ENCODE assay signal across 14 cellular contexts in the genomic region with DNA sequence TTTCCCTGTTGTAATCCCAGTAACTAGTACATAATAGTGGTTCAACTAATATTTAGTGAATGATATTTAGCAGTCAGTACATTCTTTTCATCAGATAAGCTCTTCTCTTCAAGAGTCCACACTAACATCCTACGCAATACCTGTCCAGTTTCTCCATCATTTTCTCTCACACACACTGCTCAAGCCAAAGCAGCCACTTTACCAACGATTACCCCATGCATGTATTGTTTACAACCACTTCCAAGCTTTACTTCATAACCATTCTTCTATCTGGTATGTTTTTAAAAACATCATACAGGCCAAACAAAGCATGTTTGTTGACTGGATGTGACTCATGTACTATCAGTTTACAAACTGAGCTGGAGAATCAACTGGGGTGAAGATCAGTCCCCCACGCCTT. TPM values are rescaled to one million over a fixed set of nuclear protein-coding genes. Genes with fewer than 3 reads are reported as not detected.
A peak's percentile ranks its signal among the peaks of the same experiment; 100 is the strongest.
DNase-seq lines count a peak whose midpoint lies in the region; ATAC-seq and TF ChIP-seq lines count a peak whose summit lies in the region.
"Had no signal": no experiment of that assay in that cellular context is flagged by ENCODE, and none has a peak within 500 bp of the region (broad histone marks: within the 10 kb centered on the region; RNA-seq: fewer than 3 reads in every experiment).

No MANE protein-coding gene starts in this region.

- TF ChIP-seq CTCF in natural killer cell (IDR thresholded peaks at IDR 0.05), result no peak
- TF ChIP-seq CTCF in activated B cell treated with CpG ODN at 0.5 μM for 24 hours (IDR thresholded peaks at IDR 0.05), result no peak
- no peak for TF ChIP-seq CTCF in fibroblast of mammary gland (conservative IDR thresholded peaks at IDR 0.05; ENCODE audit: control insufficient read depth, insufficient read depth, low read depth, low read length)
- no peak for TF ChIP-seq CTCF in vagina (IDR thresholded peaks at IDR 0.05)
- TF ChIP-seq CTCF in body of pancreas (IDR thresholded peaks at IDR 0.05), result no peak
- no peak for TF ChIP-seq CTCF in heart left ventricle (IDR thresholded peaks at IDR 0.05)

- TF ChIP-seq POLR2A in vagina (IDR thresholded peaks at IDR 0.05), result no peak
- TF ChIP-seq POLR2A in body of pancreas (IDR thresholded peaks at IDR 0.05), result no peak
- TF ChIP-seq POLR2A in heart left ventricle (IDR thresholded peaks at IDR 0.05), result no peak

- H3K4me3 Mint-ChIP-seq in natural killer cell treated with Interleukin-12 subunit alpha and Interleukin-12 subunit beta and Interleukin-15 and Interleukin-18, amount 100 ng/mL, for 72 hours, result peak overlapping the region; percentile 15
- no peak overlapping the region for H3K4me3 Mint-ChIP-seq in natural killer cell
- no peak overlapping the region for H3K4me3 Mint-ChIP-seq in activated B cell treated with CpG ODN at 0.5 μM for 24 hours

- H3K36me3 ChIP-seq in vagina (no peaks in the 10 kb centered on the region), body of pancreas (replicated peaks in 1 of 2; ENCODE audit: insufficient read depth in 1 of 2, low read depth in 2 of 2) (no peaks in the 10 kb centered on the region), heart left ventricle (no peaks in the 10 kb centered on the region)
- H3K36me3 ChIP-seq: cardiac muscle cell, uterus had no signal

- H3K27me3 Mint-ChIP-seq in natural killer cell treated with Interleukin-12 subunit alpha and Interleukin-12 subunit beta and Interleukin-15 and Interleukin-18, amount 100 ng/mL, for 72 hours, result no peaks in the 10 kb centered on the region
- H3K27me3 Mint-ChIP-seq in natural killer cell (ENCODE audit: low read depth in 2 of 2) (no peaks in the 10 kb centered on the region), activated B cell treated with CpG ODN at 0.5 μM for 24 hours (no peaks in the 10 kb centered on the region)

- H3K9me3 ChIP-seq in vagina (no peaks in the 10 kb centered on the region), body of pancreas (no peaks in the 10 kb centered on the region), heart left ventricle (no peaks in the 10 kb centered on the region)
- H3K9me3 ChIP-seq: uterus had no signal

- H3K27ac ChIP-seq in vagina (peak overlapping the region; percentile 41), body of pancreas (no peak overlapping the region), heart left ventricle (no peak overlapping the region)
- H3K27ac ChIP-seq: cardiac muscle cell, uterus had no signal

- POLR2A ChIA-PET in activated B cell treated with CpG ODN at 0.5 μM for 24 hours (lab: Charles Lee), result interaction anchor here (1.4 kb wide), 1 partner anchor 88 kb away, joined by 5 read pairs; a partner anchor contains a TSS

- WGBS in body of pancreas, 2 donors, result 76 to 82% methylated on average over 3 of the region's 3 CpGs
- 80 to 93% (median 86%) methylated on average over 3 of the region's 3 CpGs for WGBS in heart left ventricle, 4 donors

- H3K4me3 ChIP-seq in fibroblast of mammary gland (ENCODE audit: control insufficient read depth, low read depth, low read length) (no peak overlapping the region), vagina (no peak overlapping the region), body of pancreas (no peak overlapping the region), heart left ventricle (no peak overlapping the region)
- H3K4me3 ChIP-seq: cardiac muscle cell, uterus had no signal

- H3K4me1 Mint-ChIP-seq in natural killer cell treated with Interleukin-12 subunit alpha and Interleukin-12 subunit beta and Interleukin-15 and Interleukin-18, amount 100 ng/mL, for 72 hours (ENCODE audit: low read depth in 2 of 2), result peaks cover 18 to 20% of the 10 kb centered on the region in 2 donors
- H3K4me1 Mint-ChIP-seq in natural killer cell (no peaks in the 10 kb centered on the region), activated B cell treated with CpG ODN at 0.5 μM for 24 hours (peaks cover 38% of the 10 kb centered on the region)

- CTCF ChIA-PET in activated B cell treated with CpG ODN at 0.5 μM for 24 hours (lab: Charles Lee), result interaction anchor here (1.3 to 1.5 kb wide), 2 partner anchors 17 kb away, joined by 3 read pairs; no protein-coding TSS in a partner anchor

- intact Hi-C loops in natural killer cell (cut with micrococcal nuclease), result no loop called here
- intact Hi-C loops in activated B cell treated with CpG ODN at 0.5 μM for 24 hours (cut with micrococcal nuclease), result no loop called here
- intact Hi-C loops in vagina (cut with DNase I), result no loop called here
- intact Hi-C loops in body of pancreas (cut with DNase I), result no loop called here
- intact Hi-C loops in heart left ventricle (cut with DNase I), result no loop called here

- H3K27ac Mint-ChIP-seq in natural killer cell treated with Interleukin-12 subunit alpha and Interleukin-12 subunit beta and Interleukin-15 and Interleukin-18, amount 100 ng/mL, for 72 hours, result no peak overlapping the region
- no peak overlapping the region for H3K27ac Mint-ChIP-seq in natural killer cell
- peak overlapping the region; percentile 41 for H3K27ac Mint-ChIP-seq in activated B cell treated with CpG ODN at 0.5 μM for 24 hours

- H3K27me3 ChIP-seq in vagina (no peaks in the 10 kb centered on the region), body of pancreas (no peaks in the 10 kb centered on the region), heart left ventricle (no peaks in the 10 kb centered on the region)
- H3K27me3 ChIP-seq: cardiac muscle cell, uterus had no signal

- no peak for DNase-seq in natural killer cell treated with Interleukin-12 subunit alpha and Interleukin-12 subunit beta and Interleukin-15 and Interleukin-18, amount 100 ng/mL, for 72 hours (ENCODE audit: low spot score)
- DNase-seq in natural killer cell, result no peak
- DNase-seq in activated B cell treated with CpG ODN at 0.5 μM for 24 hours, result no peak
- DNase-seq in fibroblast of mammary gland (ENCODE audit: low read depth), result peak; percentile 65
- no peak for DNase-seq in vagina (ENCODE audit: extremely low spot score in 2 of 2)
- DNase-seq in body of pancreas, result no peak
- DNase-seq in heart left ventricle, result no peak
- DNase-seq in stimulated activated CD8-positive, alpha-beta memory T cell treated with anti-CD3 and anti-CD28 coated beads, Interleukin-4, amount 100 ng/mL, for 48 hours, result no peak
- DNase-seq: activated T-cell treated with anti-CD3 and anti-CD28 coated beads for 4 hours, NCI-H1048, NCI-H524 treated with DMSO at 0.1 percent for 48 hours, SHP77 treated with DMSO at 0.1 percent for 48 hours, uterus had no signal

- H3K36me3 Mint-ChIP-seq in natural killer cell treated with Interleukin-12 subunit alpha and Interleukin-12 subunit beta and Interleukin-15 and Interleukin-18, amount 100 ng/mL, for 72 hours, result no peaks in the 10 kb centered on the region
- H3K36me3 Mint-ChIP-seq in natural killer cell (no peaks in the 10 kb centered on the region), activated B cell treated with CpG ODN at 0.5 μM for 24 hours (ENCODE audit: low read depth) (peaks cover 13% of the 10 kb centered on the region)

- ATAC-seq in natural killer cell treated with Interleukin-12 subunit alpha and Interleukin-12 subunit beta and Interleukin-15 and Interleukin-18, amount 100 ng/mL, for 72 hours, result no peak
- ATAC-seq in natural killer cell (no peak), activated B cell treated with CpG ODN at 0.5 μM for 24 hours (ENCODE audit: low read depth) (no peak), body of pancreas (no peak), heart left ventricle (no peak)

- no peaks in the 10 kb centered on the region for H3K9me3 Mint-ChIP-seq in natural killer cell treated with Interleukin-12 subunit alpha and Interleukin-12 subunit beta and Interleukin-15 and Interleukin-18, amount 100 ng/mL, for 72 hours
- H3K9me3 Mint-ChIP-seq in natural killer cell, result no peaks in the 10 kb centered on the region
- no peaks in the 10 kb centered on the region for H3K9me3 Mint-ChIP-seq in activated B cell treated with CpG ODN at 0.5 μM for 24 hours

- H3K4me1 ChIP-seq in vagina (peaks cover 33% of the 10 kb centered on the region), body of pancreas (peaks cover 7% of the 10 kb centered on the region), heart left ventricle (peaks cover 0 to 31% (median 4%) of the 10 kb centered on the region in 12 donors)

RNA-seq across cellular contexts. Expression of a gene that starts 7.3 kb away (rescaled TPM):
- 1 to 10 TPM; 4.7 to 4.9 TPM for total RNA-seq in natural killer cell treated with Interleukin-12 subunit alpha and Interleukin-12 subunit beta and Interleukin-15 and Interleukin-18, amount 100 ng/mL, for 72 hours
- total RNA-seq in natural killer cell (1 to 10 TPM; 1.7 to 3.3 (median 2.6) TPM), activated B cell treated with CpG ODN at 0.5 μM for 24 hours (8.5 and 9.0 TPM in 2 replicates), vagina (22.8 TPM), body of pancreas (10 to 100 TPM; 13.5 to 20.8 TPM), heart left ventricle (10 to 100 TPM in 3 of 9 donors, 1 to 10 TPM in 6; 9.1 to 13.3 (median 9.7) TPM)
- polyA plus RNA-seq in heart left ventricle, result 10 to 100 TPM in 1 of 2 donors, 1 to 10 TPM in 1; 5.0 to 11.6 TPM
